8 cellular contexts compared by ENCODE assay signal in the genomic region with DNA sequence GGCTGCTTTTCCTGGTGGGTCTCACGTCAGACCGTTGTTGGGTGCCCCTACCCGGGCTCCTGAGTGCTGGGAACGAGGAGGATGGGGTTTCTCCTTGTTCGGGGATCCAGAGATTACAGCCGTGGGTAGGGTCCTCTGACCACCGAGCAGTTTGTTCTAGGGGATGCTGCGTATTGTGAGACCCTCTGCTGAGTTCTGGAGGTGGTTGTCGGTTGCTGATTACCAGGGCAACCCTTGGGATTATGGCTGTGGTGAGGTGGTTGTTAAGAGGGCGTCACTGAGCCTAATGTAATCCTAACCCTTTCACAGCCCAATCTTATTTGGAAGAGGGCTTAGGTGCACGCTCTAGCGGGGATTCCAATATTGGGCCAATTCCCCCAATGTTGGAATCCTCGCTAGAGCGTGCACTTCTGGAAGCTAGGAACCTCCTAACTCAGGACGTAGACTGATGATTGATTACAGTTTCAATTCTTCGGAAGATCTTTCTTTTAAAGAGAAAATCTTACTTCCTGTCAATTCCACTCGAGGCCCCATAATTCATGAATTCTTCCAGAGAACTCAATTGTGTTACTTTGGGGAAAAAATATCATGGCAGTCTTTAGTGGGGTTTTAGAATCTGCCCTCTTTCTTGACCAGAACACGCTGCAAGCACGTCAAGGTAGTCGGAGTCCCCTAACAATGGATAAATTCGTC. TPM values are rescaled to one million over a fixed set of nuclear protein-coding genes. Genes with fewer than 3 reads are reported as not detected.
DNase-seq lines count a peak whose midpoint lies in the region; ATAC-seq and TF ChIP-seq lines count a peak whose summit lies in the region.

No MANE protein-coding gene starts in this region.

- H3K27me3 ChIP-seq in skeletal muscle tissue (ENCODE audit: control insufficient read depth in 3 of 3, insufficient read depth in 3 of 3, low read length in 3 of 3) = no peaks in the 10 kb centered on the region

- H3K27me3 Mint-ChIP-seq in activated CD8-positive, alpha-beta T cell treated with anti-CD3 and anti-CD28 coated beads for 36 hours = no peaks in the 10 kb centered on the region
- no peaks in the 10 kb centered on the region for H3K27me3 Mint-ChIP-seq in activated CD8-positive, alpha-beta T cell treated with anti-CD3 and anti-CD28 coated beads, Interleukin-2, amount 10 ng/mL, durations not matched to agents 7 days and 5 days (ENCODE audit: low read depth)

- H3K27ac Mint-ChIP-seq in activated CD8-positive, alpha-beta T cell treated with anti-CD3 and anti-CD28 coated beads for 36 hours = no peak overlapping the region
- H3K27ac Mint-ChIP-seq in activated CD8-positive, alpha-beta T cell treated with anti-CD3 and anti-CD28 coated beads, Interleukin-2, amount 10 ng/mL, durations not matched to agents 7 days and 5 days = no peak overlapping the region

- no peak for ATAC-seq in activated CD8-positive, alpha-beta T cell treated with anti-CD3 and anti-CD28 coated beads for 36 hours
- ATAC-seq in activated CD8-positive, alpha-beta T cell treated with anti-CD3 and anti-CD28 coated beads, Interleukin-2, amount 10 ng/mL, durations not matched to agents 7 days and 5 days = no peak
- no peak for ATAC-seq in GM18907 (IDR thresholded peaks at IDR 0.05; ENCODE audit: unreplicated experiment)
- no peak for ATAC-seq in GM18498 (IDR thresholded peaks at IDR 0.05; ENCODE audit: unreplicated experiment)
- ATAC-seq in HG02571 (IDR thresholded peaks at IDR 0.05; ENCODE audit: unreplicated experiment) = no peak

- peak overlapping the region; percentile 85 for H3K27ac ChIP-seq in skeletal muscle tissue (ENCODE audit: low read depth, low read length)

- no peak for TF ChIP-seq CTCF in activated CD8-positive, alpha-beta T cell treated with anti-CD3 and anti-CD28 coated beads for 36 hours (IDR thresholded peaks at IDR 0.05)
- no peak for TF ChIP-seq CTCF in foreskin fibroblast (IDR thresholded peaks at IDR 0.05; ENCODE audit: low read depth, low read length)

- H3K36me3 Mint-ChIP-seq in activated CD8-positive, alpha-beta T cell treated with anti-CD3 and anti-CD28 coated beads for 36 hours (ENCODE audit: low read depth) = peaks cover 24% of the 10 kb centered on the region
- H3K36me3 Mint-ChIP-seq in activated CD8-positive, alpha-beta T cell treated with anti-CD3 and anti-CD28 coated beads, Interleukin-2, amount 10 ng/mL, durations not matched to agents 7 days and 5 days (ENCODE audit: low read depth) = peaks cover 29% of the 10 kb centered on the region

- H3K4me1 Mint-ChIP-seq in activated CD8-positive, alpha-beta T cell treated with anti-CD3 and anti-CD28 coated beads for 36 hours (ENCODE audit: low read depth) = peaks cover 26% of the 10 kb centered on the region
- H3K4me1 Mint-ChIP-seq in activated CD8-positive, alpha-beta T cell treated with anti-CD3 and anti-CD28 coated beads, Interleukin-2, amount 10 ng/mL, durations not matched to agents 7 days and 5 days (ENCODE audit: low read depth) = peaks cover 27% of the 10 kb centered on the region

- H3K4me3 ChIP-seq in foreskin fibroblast (ENCODE audit: low read depth in 1 of 2, low read length in 2 of 2) (peak overlapping the region; percentile 95 to 97), skeletal muscle tissue (ENCODE audit: low read length in 3 of 3) (peak overlapping the region; percentile 88 to 100 (median 98))

- H3K4me3 Mint-ChIP-seq in activated CD8-positive, alpha-beta T cell treated with anti-CD3 and anti-CD28 coated beads for 36 hours = no peak overlapping the region
- H3K4me3 Mint-ChIP-seq in activated CD8-positive, alpha-beta T cell treated with anti-CD3 and anti-CD28 coated beads, Interleukin-2, amount 10 ng/mL, durations not matched to agents 7 days and 5 days = no peak overlapping the region

- peak overlapping the region; percentile 86 to 99 (median 95) for H3K9ac ChIP-seq in skeletal muscle tissue (ENCODE audit: low read depth in 1 of 3, low read length in 3 of 3)

- H3K4me1 ChIP-seq in skeletal muscle tissue (ENCODE audit: control insufficient read depth in 3 of 3, insufficient read depth in 3 of 3, low read length in 3 of 3) = peaks cover 24 to 32% (median 28%) of the 10 kb centered on the region in 3 donors

- no peaks in the 10 kb centered on the region for H3K9me3 ChIP-seq in skeletal muscle tissue (ENCODE audit: control insufficient read depth in 3 of 3, low read length in 3 of 3)

- CTCF ChIA-PET in activated CD8-positive, alpha-beta T cell treated with anti-CD3 and anti-CD28 coated beads for 36 hours (lab: Charles Lee) = interaction anchor here (0.8 to 4.1 kb wide), 9 partner anchors 14 to 722 kb away, joined by 3 to 14 read pairs (median 4); partner anchors contain the start of gene NDC1
- CTCF ChIA-PET in activated CD8-positive, alpha-beta T cell treated with anti-CD3 and anti-CD28 coated beads, Interleukin-2, amount 10 ng/mL, durations not matched to agents 7 days and 5 days (lab: Charles Lee) = interaction anchor here (1.0 to 2.2 kb wide), 6 partner anchors 28 to 665 kb away, joined by 3 to 7 read pairs (median 4); partner anchors contain the start of genes IFT25 and LRRC42

- no peaks in the 10 kb centered on the region for H3K36me3 ChIP-seq in skeletal muscle tissue (ENCODE audit: control insufficient read depth in 3 of 3, insufficient read depth in 3 of 3, low read length in 3 of 3)

- H3K9me3 Mint-ChIP-seq in activated CD8-positive, alpha-beta T cell treated with anti-CD3 and anti-CD28 coated beads for 36 hours = no peaks in the 10 kb centered on the region
- no peaks in the 10 kb centered on the region for H3K9me3 Mint-ChIP-seq in activated CD8-positive, alpha-beta T cell treated with anti-CD3 and anti-CD28 coated beads, Interleukin-2, amount 10 ng/mL, durations not matched to agents 7 days and 5 days (ENCODE audit: insufficient read depth)

- intact Hi-C loops in activated CD8-positive, alpha-beta T cell treated with anti-CD3 and anti-CD28 coated beads for 36 hours (cut with micrococcal nuclease) = loop anchor here (5.0 kb wide), 3 partner anchors 167 to 353 kb away; partner anchors contain the start of genes NDC1, SSBP3 and YIPF1

- POLR2A ChIA-PET in activated CD8-positive, alpha-beta T cell treated with anti-CD3 and anti-CD28 coated beads for 36 hours (lab: Charles Lee) = interaction anchor here (1.1 to 1.5 kb wide), 2 partner anchors 111 to 217 kb away, joined by 3 to 4 read pairs; no protein-coding TSS in a partner anchor
- POLR2A ChIA-PET in activated CD8-positive, alpha-beta T cell treated with anti-CD3 and anti-CD28 coated beads, Interleukin-2, amount 10 ng/mL, durations not matched to agents 7 days and 5 days (lab: Charles Lee) = interaction anchor here (1.4 to 2.9 kb wide), 4 partner anchors 11 to 233 kb away, joined by 3 to 14 read pairs (median 8); partner anchors contain the start of genes IFT25 and LRRC42

- peak; percentile 38 for DNase-seq in activated CD8-positive, alpha-beta T cell treated with anti-CD3 and anti-CD28 coated beads for 36 hours
- DNase-seq in activated CD8-positive, alpha-beta T cell treated with anti-CD3 and anti-CD28 coated beads, Interleukin-2, amount 10 ng/mL, durations not matched to agents 7 days and 5 days = no peak
- DNase-seq in OCI-M1 (lab: John Stamatoyannopoulos, UW) (peak; percentile 64), foreskin fibroblast (peak; percentile 10 to 56)

RNA-seq across cellular contexts. Expression of gene TCEANC2, which starts 0.5 kb away (rescaled TPM):
- total RNA-seq in activated CD8-positive, alpha-beta T cell treated with anti-CD3 and anti-CD28 coated beads for 36 hours = 10 to 100 TPM; 11.1 to 11.2 TPM
- 10 to 100 TPM; 11.6 to 12.0 TPM for total RNA-seq in activated CD8-positive, alpha-beta T cell treated with anti-CD3 and anti-CD28 coated beads, Interleukin-2, amount 10 ng/mL, durations not matched to agents 7 days and 5 days
- 3.1 TPM for total RNA-seq in skeletal muscle tissue

RNA-seq across cellular contexts. Expression of gene TMEM59, which starts 0.9 kb away (rescaled TPM):
- 100 to 1,000 TPM in 1 of 2 experiments, 10 to 100 TPM in 1; 93.4 to 109 TPM for total RNA-seq in activated CD8-positive, alpha-beta T cell treated with anti-CD3 and anti-CD28 coated beads for 36 hours
- total RNA-seq in activated CD8-positive, alpha-beta T cell treated with anti-CD3 and anti-CD28 coated beads, Interleukin-2, amount 10 ng/mL, durations not matched to agents 7 days and 5 days = 100 to 1,000 TPM; 154 to 156 TPM
- total RNA-seq in skeletal muscle tissue = 81.4 TPM

RNA-seq across cellular contexts. Expression of gene LDLRAD1, which starts 35.9 kb away (rescaled TPM):
- total RNA-seq in activated CD8-positive, alpha-beta T cell treated with anti-CD3 and anti-CD28 coated beads for 36 hours = not detected
- not detected for total RNA-seq in activated CD8-positive, alpha-beta T cell treated with anti-CD3 and anti-CD28 coated beads, Interleukin-2, amount 10 ng/mL, durations not matched to agents 7 days and 5 days
- total RNA-seq in skeletal muscle tissue = not detected
